Comparison of ENCODE assay signal across 1 cellular context in genomic region chr9:76297721-76298239, GRCh38.
TF ChIP-seq lines count a peak whose summit lies in the region.

No MANE protein-coding gene starts in this region.

TF ChIP-seq in GM23338, 12 proteins besides CTCF, POLR2A, EP300 and RAD21 (continued from another document):
- TF ChIP-seq REST (IDR thresholded peaks at IDR 0.05; ENCODE audit: unreplicated experiment) (no peak), STAT1 (IDR thresholded peaks at IDR 0.05; ENCODE audit: unreplicated experiment) (no peak), POLR2AphosphoS5 (IDR thresholded peaks at IDR 0.05; ENCODE audit: low read depth) (no peak), CREB1 (CRISPR knock-in tag; IDR thresholded peaks at IDR 0.05; ENCODE audit: low read depth) (no peak), EZH2 (IDR thresholded peaks at IDR 0.05; ENCODE audit: low read depth, unreplicated experiment) (no peak), EZH2phosphoT487 (IDR thresholded peaks at IDR 0.05; ENCODE audit: unreplicated experiment) (no peak), ZNF331 (CRISPR knock-in tag; IDR thresholded peaks at IDR 0.05; ENCODE audit: low read depth) (no peak), JUNB (IDR thresholded peaks at IDR 0.05; ENCODE audit: unreplicated experiment) (no peak), ETS1 (IDR thresholded peaks at IDR 0.05) (no peak), NANOG (IDR thresholded peaks at IDR 0.05; ENCODE audit: borderline replicate concordance) (no peak)
